12 cellular contexts compared by ENCODE assay signal in the genomic region with DNA sequence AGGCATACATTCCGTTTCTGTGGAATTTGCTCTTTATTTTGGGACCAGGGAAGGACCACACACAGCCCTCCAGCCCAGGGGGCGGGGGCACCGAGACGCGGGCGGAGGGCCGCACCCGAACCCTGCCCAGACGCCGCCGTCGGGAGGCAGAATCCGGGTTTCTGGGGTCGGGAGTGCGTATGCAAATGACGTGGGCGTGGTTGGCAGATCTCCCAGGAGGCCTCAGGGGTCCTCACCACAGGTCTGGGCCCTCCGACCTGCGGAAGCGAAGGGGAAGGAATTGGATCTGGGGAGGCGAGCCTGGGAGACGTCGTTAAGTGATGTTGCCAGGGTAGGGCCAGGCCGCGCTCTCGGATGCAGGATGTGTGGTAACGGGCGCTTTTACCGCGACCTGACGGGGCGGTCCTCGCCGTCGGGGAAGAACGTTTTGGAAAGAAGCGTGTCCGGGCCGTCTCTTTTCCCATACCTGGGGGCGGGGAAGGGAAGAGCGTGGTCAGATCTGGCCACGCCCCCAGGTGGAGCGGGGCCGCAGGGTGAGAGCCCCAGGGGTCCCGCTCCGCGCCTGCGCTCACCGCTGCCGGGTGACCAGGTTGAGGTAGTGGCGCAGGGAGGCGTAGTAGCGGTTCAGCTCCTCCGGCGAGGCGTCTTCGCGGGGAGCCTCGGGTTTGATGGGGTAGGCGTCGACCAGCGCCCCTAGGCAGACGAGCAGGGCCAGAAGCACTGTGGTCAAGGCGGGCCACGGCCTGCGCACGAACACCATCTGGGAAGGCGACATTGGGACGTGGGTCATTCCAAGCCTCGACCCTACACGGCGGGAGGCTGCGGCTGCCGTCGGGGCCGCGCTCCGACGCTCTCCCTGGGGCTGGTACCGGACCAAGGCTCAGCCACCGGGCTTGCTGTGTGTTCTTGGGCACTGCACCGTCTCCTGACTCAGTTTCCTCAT. TPM values are rescaled to one million over a fixed set of nuclear protein-coding genes. Genes with fewer than 3 reads are reported as not detected.
DNase-seq lines count a peak whose midpoint lies in the region; ATAC-seq and TF ChIP-seq lines count a peak whose summit lies in the region.
"Had no signal": no experiment of that assay in that cellular context is flagged by ENCODE, and none has a peak within 500 bp of the region (broad histone marks: within the 10 kb centered on the region; RNA-seq: fewer than 3 reads in every experiment).

No MANE protein-coding gene starts in this region.

- TF ChIP-seq CTCF in Peyer's patch (IDR thresholded peaks at IDR 0.05): no peak

- H3K27me3 ChIP-seq in Peyer's patch: peaks cover 4 to 24% of the 10 kb centered on the region in 2 donors

- peaks cover 5% of the 10 kb centered on the region for H3K4me1 Mint-ChIP-seq in activated naive CD4-positive, alpha-beta T cell treated with anti-CD3 and anti-CD28 coated beads, Interleukin-2, amount 10 ng/mL, durations not matched to agents 7 days and 5 days
- peaks cover 3% of the 10 kb centered on the region for H3K4me1 Mint-ChIP-seq in activated CD4-positive, alpha-beta memory T cell treated with anti-CD3 and anti-CD28 coated beads for 36 hours (ENCODE audit: low read depth)
- H3K4me1 Mint-ChIP-seq in stimulated activated memory B cell treated with anti-CD40 and anti-IgM and Interleukin-4, amounts not matched to agents 10 μg/mL and 1 μg/mL and 100 μg/mL, for 72 hours: peaks cover 9% of the 10 kb centered on the region

- no peaks in the 10 kb centered on the region for H3K9me3 ChIP-seq in iPS-18c (ENCODE audit: control insufficient read depth, insufficient read depth, low read length)
- no peaks in the 10 kb centered on the region for H3K9me3 ChIP-seq in Peyer's patch
- H3K9me3 ChIP-seq: suprapubic skin had no signal

- H3K4me3 ChIP-seq in iPS-18c (ENCODE audit: insufficient read depth, low read depth, low read length) (peak overlapping the region; percentile 78), Peyer's patch (no peak overlapping the region)
- H3K4me3 ChIP-seq: suprapubic skin had no signal

- no peaks in the 10 kb centered on the region for H3K9me3 Mint-ChIP-seq in activated naive CD4-positive, alpha-beta T cell treated with anti-CD3 and anti-CD28 coated beads, Interleukin-2, amount 10 ng/mL, durations not matched to agents 7 days and 5 days
- no peaks in the 10 kb centered on the region for H3K9me3 Mint-ChIP-seq in activated CD4-positive, alpha-beta memory T cell treated with anti-CD3 and anti-CD28 coated beads for 36 hours
- H3K9me3 Mint-ChIP-seq in stimulated activated memory B cell treated with anti-CD40 and anti-IgM and Interleukin-4, amounts not matched to agents 10 μg/mL and 1 μg/mL and 100 μg/mL, for 72 hours: no peaks in the 10 kb centered on the region

- H3K36me3 ChIP-seq in Peyer's patch: no peaks in the 10 kb centered on the region
- H3K36me3 ChIP-seq: suprapubic skin had no signal

- no peak for ATAC-seq in stimulated activated memory B cell treated with anti-CD40 and anti-IgM and Interleukin-4, amounts not matched to agents 10 μg/mL and 1 μg/mL and 100 μg/mL, for 72 hours

- H3K27me3 Mint-ChIP-seq in activated naive CD4-positive, alpha-beta T cell treated with anti-CD3 and anti-CD28 coated beads, Interleukin-2, amount 10 ng/mL, durations not matched to agents 7 days and 5 days: peaks cover 83% of the 10 kb centered on the region
- peaks cover 31% of the 10 kb centered on the region for H3K27me3 Mint-ChIP-seq in activated CD4-positive, alpha-beta memory T cell treated with anti-CD3 and anti-CD28 coated beads for 36 hours
- peaks cover 79% of the 10 kb centered on the region for H3K27me3 Mint-ChIP-seq in stimulated activated memory B cell treated with anti-CD40 and anti-IgM and Interleukin-4, amounts not matched to agents 10 μg/mL and 1 μg/mL and 100 μg/mL, for 72 hours

- peak; percentile 31 for DNase-seq in activated naive CD4-positive, alpha-beta T cell treated with anti-CD3 and anti-CD28 coated beads, Interleukin-2, amount 10 ng/mL, durations not matched to agents 7 days and 5 days
- no peak for DNase-seq in activated naive CD4-positive, alpha-beta T cell treated with anti-CD3 and anti-CD28 coated beads, Interleukin-2, amount 50 U/mL, for 16 hours
- peak; percentile 22 for DNase-seq in activated CD4-positive, alpha-beta memory T cell treated with anti-CD3 and anti-CD28 coated beads for 36 hours
- no peak for DNase-seq in stimulated activated CD4-positive, alpha-beta T cell treated with anti-CD3 and anti-CD28 coated beads, Interleukin-1b, Interleukin-23, amount 100 ng/mL, for 48 hours
- DNase-seq in Peyer's patch (no peak), NCI-H2196 treated with DMSO at 0.1 percent for 48 hours (lab: John Stamatoyannopoulos, UW; ENCODE audit: unreplicated experiment) (no peak)
- DNase-seq: cortex of kidney; stimulated activated CD4-positive, alpha-beta T cell treated with anti-CD3 and anti-CD28 coated beads, Interleukin-4, amount 100 ng/mL, for 1 hour had no signal

- H3K36me3 Mint-ChIP-seq in activated naive CD4-positive, alpha-beta T cell treated with anti-CD3 and anti-CD28 coated beads, Interleukin-2, amount 10 ng/mL, durations not matched to agents 7 days and 5 days: no peaks in the 10 kb centered on the region
- no peaks in the 10 kb centered on the region for H3K36me3 Mint-ChIP-seq in activated CD4-positive, alpha-beta memory T cell treated with anti-CD3 and anti-CD28 coated beads for 36 hours
- H3K36me3 Mint-ChIP-seq in stimulated activated memory B cell treated with anti-CD40 and anti-IgM and Interleukin-4, amounts not matched to agents 10 μg/mL and 1 μg/mL and 100 μg/mL, for 72 hours: no peaks in the 10 kb centered on the region

- no peak overlapping the region for H3K27ac Mint-ChIP-seq in activated naive CD4-positive, alpha-beta T cell treated with anti-CD3 and anti-CD28 coated beads, Interleukin-2, amount 10 ng/mL, durations not matched to agents 7 days and 5 days
- H3K27ac Mint-ChIP-seq in activated CD4-positive, alpha-beta memory T cell treated with anti-CD3 and anti-CD28 coated beads for 36 hours: no peak overlapping the region
- H3K27ac Mint-ChIP-seq in stimulated activated memory B cell treated with anti-CD40 and anti-IgM and Interleukin-4, amounts not matched to agents 10 μg/mL and 1 μg/mL and 100 μg/mL, for 72 hours: no peak overlapping the region
- H3K27ac Mint-ChIP-seq: CD4-positive, CD25-positive, alpha-beta regulatory T cell had no signal

- no peak overlapping the region for H3K27ac ChIP-seq in Peyer's patch
- H3K27ac ChIP-seq: suprapubic skin had no signal

- no peak for TF ChIP-seq POLR2A in Peyer's patch (IDR thresholded peaks at IDR 0.05)

- no peak overlapping the region for H3K4me3 Mint-ChIP-seq in activated naive CD4-positive, alpha-beta T cell treated with anti-CD3 and anti-CD28 coated beads, Interleukin-2, amount 10 ng/mL, durations not matched to agents 7 days and 5 days
- H3K4me3 Mint-ChIP-seq in activated CD4-positive, alpha-beta memory T cell treated with anti-CD3 and anti-CD28 coated beads for 36 hours: no peak overlapping the region
- H3K4me3 Mint-ChIP-seq in stimulated activated memory B cell treated with anti-CD40 and anti-IgM and Interleukin-4, amounts not matched to agents 10 μg/mL and 1 μg/mL and 100 μg/mL, for 72 hours: peak overlapping the region; percentile 13
- H3K4me3 Mint-ChIP-seq: CD4-positive, CD25-positive, alpha-beta regulatory T cell had no signal

- H3K4me1 ChIP-seq in Peyer's patch: peaks cover 0 to 13% (median 0%) of the 10 kb centered on the region in 4 donors

- POLR2A ChIA-PET in activated CD4-positive, alpha-beta memory T cell treated with anti-CD3 and anti-CD28 coated beads for 36 hours (lab: Charles Lee): interaction anchor here (0.5 kb wide), 1 partner anchor 45 kb away, joined by 3 read pairs; no protein-coding TSS in a partner anchor

- intact Hi-C loops in activated CD4-positive, alpha-beta memory T cell treated with anti-CD3 and anti-CD28 coated beads for 36 hours (cut with micrococcal nuclease): no loop called here

- CTCF ChIA-PET in activated naive CD4-positive, alpha-beta T cell treated with anti-CD3 and anti-CD28 coated beads, Interleukin-2, amount 10 ng/mL, durations not matched to agents 7 days and 5 days (lab: Charles Lee): no interaction called here
- CTCF ChIA-PET in activated CD4-positive, alpha-beta memory T cell treated with anti-CD3 and anti-CD28 coated beads for 36 hours (lab: Charles Lee): interaction anchor here (1.3 to 1.8 kb wide), 2 partner anchors 9 kb away, joined by 3 to 6 read pairs; no protein-coding TSS in a partner anchor

RNA-seq across cellular contexts. Expression of a gene that starts 0.7 kb away (rescaled TPM):
- not detected for total RNA-seq in activated CD4-positive, alpha-beta memory T cell treated with anti-CD3 and anti-CD28 coated beads for 36 hours
- total RNA-seq in Peyer's patch: 10 to 100 TPM in 2 of 4 donors, 1 to 10 TPM in 1, not detected in 1; 7.5 to 58.0 (median 27.5) TPM
- total RNA-seq: CD4-positive, CD25-positive, alpha-beta regulatory T cell; suprapubic skin had no signal

RNA-seq across cellular contexts. Expression of a gene that starts 10.7 kb away (rescaled TPM):
- under 1 TPM in 1 of 2 experiments, not detected in 1; 0.90 TPM for total RNA-seq in activated CD4-positive, alpha-beta memory T cell treated with anti-CD3 and anti-CD28 coated beads for 36 hours
- not detected for total RNA-seq in Peyer's patch
- total RNA-seq: CD4-positive, CD25-positive, alpha-beta regulatory T cell; suprapubic skin had no signal

RNA-seq across cellular contexts. Expression of a gene that starts 45.7 kb away (rescaled TPM):
- total RNA-seq in activated CD4-positive, alpha-beta memory T cell treated with anti-CD3 and anti-CD28 coated beads for 36 hours: 1 to 10 TPM; 1.8 to 2.0 TPM
- total RNA-seq in Peyer's patch: 1 to 10 TPM in 2 of 4 donors, under 1 TPM in 1, not detected in 1; 0.53 to 1.3 (median 1.2) TPM

RNA-seq across cellular contexts. Expression of a gene that starts 51.4 kb away (rescaled TPM):
- total RNA-seq in activated CD4-positive, alpha-beta memory T cell treated with anti-CD3 and anti-CD28 coated beads for 36 hours: 1 to 10 TPM; 1.5 to 1.7 TPM
- total RNA-seq in Peyer's patch: 10 to 100 TPM in 3 of 4 donors, 1 to 10 TPM in 1; 8.3 to 74.1 (median 57.3) TPM

Comparison
In these comparisons a context has a peak if more than half of its experiments do, and no peak if none do; other contexts are left out.
1. DNase-seq: peak in activated naive CD4-positive, alpha-beta T cell treated with anti-CD3 and anti-CD28 coated beads, Interleukin-2, amount 10 ng/mL, durations not matched to agents 7 days and 5 days (single experiment) and activated CD4-positive, alpha-beta memory T cell treated with anti-CD3 and anti-CD28 coated beads for 36 hours (single experiment); none in activated naive CD4-positive, alpha-beta T cell treated with anti-CD3 and anti-CD28 coated beads, Interleukin-2, amount 50 U/mL, for 16 hours (single experiment), stimulated activated CD4-positive, alpha-beta T cell treated with anti-CD3 and anti-CD28 coated beads, Interleukin-1b, Interleukin-23, amount 100 ng/mL, for 48 hours (single experiment), Peyer's patch (0 of 3) and NCI-H2196 treated with DMSO at 0.1 percent for 48 hours (single experiment).
2. RNA of a gene that starts 0.7 kb away (total RNA-seq): 7.5 to 58.0 TPM in Peyer's patch; not detected in activated CD4-positive, alpha-beta memory T cell treated with anti-CD3 and anti-CD28 coated beads for 36 hours; every median in the first group is over 4 times any median in the second.